ENCODE assay signal across 8 cellular contexts in genomic region chr7:76358478-76359110, GRCh38. TPM values are rescaled to one million over a fixed set of nuclear protein-coding genes. Genes with fewer than 3 reads are reported as not detected.
DNase-seq lines count a peak whose midpoint lies in the region; ATAC-seq and TF ChIP-seq lines count a peak whose summit lies in the region.

Gene YWHAG (minus strand): TSS chr7:76358991. CDS start chr7:76358808, 183 bp downstream.

- H3K27ac ChIP-seq in foreskin keratinocyte, result peak within 1 kb of the TSS; percentile 98

- peak; percentile 61 for ATAC-seq in GM21619 (IDR thresholded peaks at IDR 0.05; ENCODE audit: unreplicated experiment)
- peak; percentile 74 for ATAC-seq in foreskin keratinocyte

- H2AFZ ChIP-seq in neuron (ENCODE audit: low read depth, low read length), result peak within 1 kb of the TSS; percentile 41

- no peak; the same call in 1 of the 2 replicates for TF ChIP-seq EP300 in Ishikawa (IDR thresholded peaks at IDR 0.05; ENCODE audit: borderline replicate concordance)

- H3K36me3 ChIP-seq in neuron (ENCODE audit: insufficient read depth, low read length), result peaks cover 32% of the 10 kb centered on the region

- H3K27me3 ChIP-seq in foreskin keratinocyte (no peaks in the 10 kb centered on the region), neuron (ENCODE audit: insufficient read depth, low read length) (no peaks in the 10 kb centered on the region)

- H3K4me3 ChIP-seq in neuron (ENCODE audit: low read length), result peak within 1 kb of the TSS; percentile 99

- H3K4me1 ChIP-seq in foreskin keratinocyte, result peaks cover 27% of the 10 kb centered on the region
- peaks cover 20% of the 10 kb centered on the region for H3K4me1 ChIP-seq in neuron (ENCODE audit: insufficient read depth, low read length)

- DNase-seq in EH (ENCODE audit: low read depth), result peak; percentile 88
- peak; percentile 80 for DNase-seq in activated gamma-delta T cell treated with anti-CD3 and anti-CD28 coated beads, Interleukin-2, amount 50 U/mL, for 16 hours (ENCODE audit: low read depth)
- DNase-seq in foreskin keratinocyte, result peak; percentile 52 to 78

- TF ChIP-seq CTCF in foreskin keratinocyte (conservative IDR thresholded peaks at IDR 0.05), result no peak
- TF ChIP-seq CTCF in subcutaneous adipose tissue (IDR thresholded peaks at IDR 0.05; ENCODE audit: low read depth), result no peak

- peak; percentile 98 for TF ChIP-seq POLR2A in Raji (IDR thresholded peaks at IDR 0.05; ENCODE audit: insufficient read depth, low read depth, low read length)

- peaks cover 9% of the 10 kb centered on the region for H3K9me3 ChIP-seq in neuron (ENCODE audit: low read length)

- TF ChIP-seq RAD21 in Ishikawa (IDR thresholded peaks at IDR 0.05; ENCODE audit: low read depth), result no peak; the same call in 1 of the 2 replicates

TF ChIP-seq in Ishikawa, 13 proteins besides CTCF, POLR2A, EP300 and RAD21:
- TF ChIP-seq ZBTB7A (IDR thresholded peaks at IDR 0.05; ENCODE audit: low read depth) (no peak; the same call in 1 of the 2 replicates), EGR1 (IDR thresholded peaks at IDR 0.05) (peak; percentile 77), YY1 (IDR thresholded peaks at IDR 0.05; ENCODE audit: low read depth) (peak; percentile 92), CREB1 (IDR thresholded peaks at IDR 0.05; ENCODE audit: low read depth) (no peak), NFIC (IDR thresholded peaks at IDR 0.05) (no peak), USF1 (IDR thresholded peaks at IDR 0.05) (peak; percentile 2; the same call in 1 of the 2 replicates), MAX (IDR thresholded peaks at IDR 0.05) (peak; percentile 80; the same call in 1 of the 2 replicates), CEBPB (IDR thresholded peaks at IDR 0.05) (no peak), FOXM1 (IDR thresholded peaks at IDR 0.05; ENCODE audit: borderline replicate concordance, low read depth) (no peak), TAF1 (IDR thresholded peaks at IDR 0.05; ENCODE audit: low read depth) (peak; percentile 84), TCF12 (IDR thresholded peaks at IDR 0.05; ENCODE audit: low read depth) (peak; percentile 24; the same call in 1 of the 2 replicates), TEAD4 (IDR thresholded peaks at IDR 0.05) (peak; percentile 20; the same call in 1 of the 2 replicates)
- TF ChIP-seq, protein P1, sequence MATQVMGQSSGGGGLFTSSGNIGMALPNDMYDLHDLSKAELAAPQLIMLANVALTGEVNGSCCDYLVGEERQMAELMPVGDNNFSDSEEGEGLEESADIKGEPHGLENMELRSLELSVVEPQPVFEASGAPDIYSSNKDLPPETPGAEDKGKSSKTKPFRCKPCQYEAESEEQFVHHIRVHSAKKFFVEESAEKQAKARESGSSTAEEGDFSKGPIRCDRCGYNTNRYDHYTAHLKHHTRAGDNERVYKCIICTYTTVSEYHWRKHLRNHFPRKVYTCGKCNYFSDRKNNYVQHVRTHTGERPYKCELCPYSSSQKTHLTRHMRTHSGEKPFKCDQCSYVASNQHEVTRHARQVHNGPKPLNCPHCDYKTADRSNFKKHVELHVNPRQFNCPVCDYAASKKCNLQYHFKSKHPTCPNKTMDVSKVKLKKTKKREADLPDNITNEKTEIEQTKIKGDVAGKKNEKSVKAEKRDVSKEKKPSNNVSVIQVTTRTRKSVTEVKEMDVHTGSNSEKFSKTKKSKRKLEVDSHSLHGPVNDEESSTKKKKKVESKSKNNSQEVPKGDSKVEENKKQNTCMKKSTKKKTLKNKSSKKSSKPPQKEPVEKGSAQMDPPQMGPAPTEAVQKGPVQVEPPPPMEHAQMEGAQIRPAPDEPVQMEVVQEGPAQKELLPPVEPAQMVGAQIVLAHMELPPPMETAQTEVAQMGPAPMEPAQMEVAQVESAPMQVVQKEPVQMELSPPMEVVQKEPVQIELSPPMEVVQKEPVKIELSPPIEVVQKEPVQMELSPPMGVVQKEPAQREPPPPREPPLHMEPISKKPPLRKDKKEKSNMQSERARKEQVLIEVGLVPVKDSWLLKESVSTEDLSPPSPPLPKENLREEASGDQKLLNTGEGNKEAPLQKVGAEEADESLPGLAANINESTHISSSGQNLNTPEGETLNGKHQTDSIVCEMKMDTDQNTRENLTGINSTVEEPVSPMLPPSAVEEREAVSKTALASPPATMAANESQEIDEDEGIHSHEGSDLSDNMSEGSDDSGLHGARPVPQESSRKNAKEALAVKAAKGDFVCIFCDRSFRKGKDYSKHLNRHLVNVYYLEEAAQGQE (IDR thresholded peaks at IDR 0.05; ENCODE audit: low read depth), result no peak
TF ChIP-seq in Ishikawa: peak in this region for 7.

RNA-seq across cellular contexts. Expression of gene YWHAG, which starts in this region (rescaled TPM):
- total RNA-seq in foreskin keratinocyte (195 and 216 TPM in 2 replicates), subcutaneous adipose tissue (100 to 1,000 TPM; 102 to 215 (median 162) TPM)
- 70.5 and 89.6 TPM in 2 replicates for polyA plus RNA-seq in foreskin keratinocyte

Comparison
In these comparisons a context has a peak if more than half of its experiments do, and no peak if none do; other contexts are left out.
1. Peak in every context shown above with its lines: DNase-seq, ATAC-seq, H3K4me3 ChIP-seq and H3K27ac ChIP-seq.